Comparison of ENCODE assay signal across 7 cellular contexts in genomic region chr14:20595726-20596125, GRCh38. TPM values are rescaled to one million over a fixed set of nuclear protein-coding genes. Genes with fewer than 3 reads are reported as not detected.
"Had no signal": no experiment of that assay in that cellular context is flagged by ENCODE, and none has a peak within 500 bp of the region (broad histone marks: within the 10 kb centered on the region; RNA-seq: fewer than 3 reads in every experiment).

No MANE protein-coding gene starts in this region.

RNA-seq across cellular contexts. Expression of gene RNASE12, which starts 4.5 kb away (rescaled TPM):
- total RNA-seq: M059J, OCI-LY7, PC-9, Right ventricle myocardium inferior, RPMI7951, SJCRH30, SK-MEL-5 had no signal

RNA-seq across cellular contexts. Expression of gene RNASE11, which starts 7.9 kb away (rescaled TPM):
- total RNA-seq: M059J, OCI-LY7, PC-9, Right ventricle myocardium inferior, RPMI7951, SJCRH30 had no signal

RNA-seq across cellular contexts. Expression of gene RNASE9, which starts 34.9 kb away (rescaled TPM):
- total RNA-seq: M059J, OCI-LY7, PC-9, Right ventricle myocardium inferior, RPMI7951, SJCRH30, SK-MEL-5 had no signal

RNA-seq across cellular contexts. Expression of gene OR6S1, which starts 45.8 kb away (rescaled TPM):
- total RNA-seq: M059J, OCI-LY7, PC-9, Right ventricle myocardium inferior, RPMI7951, SJCRH30, SK-MEL-5 had no signal
